24 cellular contexts compared by ENCODE assay signal in genomic region chr6:166659581-166659980, GRCh38.
"Had no signal": no experiment of that assay in that cellular context is flagged by ENCODE, and none has a peak within 500 bp of the region (broad histone marks: within the 10 kb centered on the region; RNA-seq: fewer than 3 reads in every experiment).

No MANE protein-coding gene starts in this region.

- H3K4me3 Mint-ChIP-seq: dendritic cell treated with granulocyte-macrophage colony-stimulating factor and Interleukin-4, amounts not matched to agents 40 ng/mL and 50 ng/mL, for 4 days; effector memory CD8-positive, alpha-beta T cell; endodermal cell had no signal

- H3K27ac ChIP-seq: colonic mucosa, coronary artery, dorsolateral prefrontal cortex, epithelial cell of prostate, esophagus muscularis mucosa, esophagus squamous epithelium, foreskin keratinocyte, gastroesophageal sphincter, heart left ventricle, heart right ventricle had no signal

- H3K9me3 Mint-ChIP-seq: dendritic cell treated with granulocyte-macrophage colony-stimulating factor and Interleukin-4, amounts not matched to agents 40 ng/mL and 50 ng/mL, for 4 days; effector memory CD8-positive, alpha-beta T cell; endodermal cell had no signal

- H3K36me3 ChIP-seq: colonic mucosa, esophagus muscularis mucosa, esophagus squamous epithelium, gastrocnemius medialis, gastroesophageal sphincter, heart left ventricle, heart right ventricle had no signal

- DNase-seq: colonic mucosa; cortex of kidney; dermis blood vessel endothelial cell; dorsolateral prefrontal cortex; effector CD4-positive, alpha-beta T cell; effector memory CD4-positive, alpha-beta T cell; effector memory CD8-positive, alpha-beta T cell; endodermal cell; erythroblast; esophagus squamous epithelium; foreskin fibroblast; foreskin keratinocyte; foreskin melanocyte; gastrocnemius medialis; glutamatergic neuron; head of caudate nucleus; heart left ventricle; heart right ventricle had no signal

- H3K27ac Mint-ChIP-seq: dendritic cell treated with granulocyte-macrophage colony-stimulating factor and Interleukin-4, amounts not matched to agents 40 ng/mL and 50 ng/mL, for 4 days; effector memory CD8-positive, alpha-beta T cell; endodermal cell had no signal

- H3K27me3 ChIP-seq: colonic mucosa, dorsolateral prefrontal cortex, esophagus muscularis mucosa, gastrocnemius medialis, gastroesophageal sphincter had no signal

- H3K4me3 ChIP-seq: colonic mucosa, coronary artery, dorsolateral prefrontal cortex, esophagus muscularis mucosa, esophagus squamous epithelium, gastroesophageal sphincter, heart left ventricle, heart right ventricle had no signal

- ATAC-seq: effector memory CD8-positive, alpha-beta T cell; esophagus mucosa; foreskin keratinocyte; gastroesophageal sphincter had no signal

- H3K9me3 ChIP-seq: colonic mucosa, esophagus muscularis mucosa, esophagus squamous epithelium, gastrocnemius medialis, gastroesophageal sphincter, heart left ventricle, heart right ventricle had no signal

- H3K4me1 ChIP-seq: esophagus muscularis mucosa, esophagus squamous epithelium, foreskin keratinocyte, gastroesophageal sphincter had no signal
